1 cellular context compared by ENCODE assay signal in the genomic region with DNA sequence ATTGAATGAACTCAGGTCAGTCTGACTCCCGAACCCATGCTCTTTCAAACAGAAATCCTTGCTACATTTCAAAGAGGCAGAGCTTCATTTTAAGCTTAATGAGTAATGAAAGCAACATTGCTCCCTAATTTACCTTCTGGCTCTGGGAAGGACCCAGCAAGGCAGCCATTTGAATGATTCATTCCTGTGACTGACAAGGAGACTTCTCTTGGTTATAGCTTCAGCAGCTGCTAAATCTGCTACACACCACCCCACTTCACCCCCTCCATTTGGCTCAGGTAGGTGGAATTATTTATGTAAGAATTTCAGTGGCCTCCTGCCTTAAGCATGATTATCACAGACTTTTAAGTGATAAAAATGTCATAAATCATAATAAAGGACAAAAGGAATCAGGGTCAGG.
TF ChIP-seq lines count a peak whose summit lies in the region.

No MANE protein-coding gene starts in this region.

TF ChIP-seq in SK-N-SH, 30 proteins besides CTCF, POLR2A, EP300 and RAD21 (continued from another document):
- TF ChIP-seq REST (IDR thresholded peaks at IDR 0.05; ENCODE audit: low read depth, low read length) (no peak), TCF12 (IDR thresholded peaks at IDR 0.05) (no peak), FOXJ3 (CRISPR knock-in tag; IDR thresholded peaks at IDR 0.05) (no peak), RFX5 (IDR thresholded peaks at IDR 0.05; ENCODE audit: low read length) (no peak), FOXM1 (IDR thresholded peaks at IDR 0.05; ENCODE audit: low read depth) (no peak), PBX3 (IDR thresholded peaks at IDR 0.05) (no peak), NRF1 (IDR thresholded peaks at IDR 0.05; ENCODE audit: low read depth, low read length) (no peak), EZH2phosphoT487 (IDR thresholded peaks at IDR 0.05; ENCODE audit: borderline replicate concordance, low read depth) (no peak), SIN3A (IDR thresholded peaks at IDR 0.05; ENCODE audit: borderline replicate concordance, low read depth, low read length) (no peak), RCOR1 (IDR thresholded peaks at IDR 0.05; ENCODE audit: low read length) (no peak), CHD2 (IDR thresholded peaks at IDR 0.05; ENCODE audit: low read length, partially characterized antibody) (no peak), MEF2A (IDR thresholded peaks at IDR 0.05; ENCODE audit: borderline replicate concordance, low read depth) (no peak), ELF1 (IDR thresholded peaks at IDR 0.05) (no peak)
